8 cellular contexts compared by ENCODE assay signal in the genomic region with DNA sequence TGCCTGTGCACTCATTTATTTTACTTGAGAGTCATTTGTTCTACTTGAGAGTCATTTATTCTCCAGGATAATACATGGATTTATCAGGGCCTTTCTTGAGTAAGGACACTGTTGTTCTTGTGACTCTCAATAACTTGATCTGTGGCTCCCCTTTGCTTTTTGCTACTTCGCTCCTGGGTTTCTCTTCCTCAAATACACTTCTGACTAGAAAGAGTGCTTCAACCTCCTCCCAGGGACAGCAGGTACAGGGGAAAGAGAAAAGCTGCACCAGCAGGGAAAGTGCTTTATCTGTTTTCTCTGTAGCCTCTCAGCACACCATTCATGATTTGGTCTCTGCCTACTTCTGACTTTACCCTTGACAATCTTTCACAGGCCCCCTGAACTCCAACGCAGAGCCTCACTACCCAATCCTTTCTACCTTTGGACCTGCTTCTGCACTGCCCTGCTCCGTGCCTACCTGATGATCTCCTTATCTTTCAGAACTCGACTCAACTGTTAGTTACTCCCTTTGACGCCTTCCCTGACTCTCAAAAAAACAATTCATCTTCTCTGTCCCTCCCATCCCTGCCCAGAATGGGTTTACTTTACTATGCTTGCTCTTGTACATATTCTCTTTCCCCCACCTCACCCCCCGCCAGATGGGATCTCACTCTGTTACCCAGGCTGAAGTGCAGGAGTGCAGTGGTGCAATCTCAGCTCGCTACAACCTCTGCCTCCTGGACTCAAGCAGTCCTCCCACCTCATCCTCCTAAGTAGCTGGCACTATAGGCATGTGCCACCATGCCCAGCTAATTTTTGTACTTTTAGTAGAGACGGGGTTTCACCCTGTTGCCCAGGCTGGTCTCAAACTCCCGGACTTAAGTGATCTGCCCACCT. TPM values are rescaled to one million over a fixed set of nuclear protein-coding genes. Genes with fewer than 3 reads are reported as not detected.
DNase-seq lines count a peak whose midpoint lies in the region; ATAC-seq and TF ChIP-seq lines count a peak whose summit lies in the region.
"Had no signal": no experiment of that assay in that cellular context is flagged by ENCODE, and none has a peak within 500 bp of the region (broad histone marks: within the 10 kb centered on the region; RNA-seq: fewer than 3 reads in every experiment).

No MANE protein-coding gene starts in this region.

- H3K4me1 Mint-ChIP-seq in activated T-helper 17 cell treated with anti-CD3 and anti-CD28 coated beads, Interleukin-2, amount 50 U/mL, for 72 hours = peaks cover 9% of the 10 kb centered on the region
- peaks cover 7% of the 10 kb centered on the region for H3K4me1 Mint-ChIP-seq in osteocyte (ENCODE audit: unreplicated experiment)

- TF ChIP-seq CTCF in osteocyte (IDR thresholded peaks at IDR 0.05) = no peak

- H3K36me3 Mint-ChIP-seq in activated T-helper 17 cell treated with anti-CD3 and anti-CD28 coated beads, Interleukin-2, amount 50 U/mL, for 72 hours (ENCODE audit: low read depth) = no peaks in the 10 kb centered on the region
- no peaks in the 10 kb centered on the region for H3K36me3 Mint-ChIP-seq in osteocyte (ENCODE audit: unreplicated experiment)

- ATAC-seq in GM19035 (IDR thresholded peaks at IDR 0.05; ENCODE audit: unreplicated experiment) (peak; percentile 37), HG02884 (IDR thresholded peaks at IDR 0.05; ENCODE audit: unreplicated experiment) (peak; percentile 33)
- ATAC-seq in activated T-helper 17 cell treated with anti-CD3 and anti-CD28 coated beads, Interleukin-2, amount 50 U/mL, for 72 hours (replicated peaks) = no peak

- peaks cover 23% of the 10 kb centered on the region for H3K27me3 Mint-ChIP-seq in activated T-helper 17 cell treated with anti-CD3 and anti-CD28 coated beads, Interleukin-2, amount 50 U/mL, for 72 hours
- H3K27me3 Mint-ChIP-seq in osteocyte (ENCODE audit: unreplicated experiment) = peaks cover 69% of the 10 kb centered on the region

- H3K4me3 Mint-ChIP-seq in activated T-helper 17 cell treated with anti-CD3 and anti-CD28 coated beads, Interleukin-2, amount 50 U/mL, for 72 hours = peak overlapping the region; percentile 73
- H3K4me3 Mint-ChIP-seq in osteocyte (ENCODE audit: unreplicated experiment) = no peak overlapping the region

- DNase-seq in osteocyte (ENCODE audit: extremely low spot score, unreplicated experiment) = peak; percentile 63
- DNase-seq in activated gamma-delta T cell (lab: John Stamatoyannopoulos, UW) = no peak
- DNase-seq in C1 segment of cervical spinal cord (lab: John Stamatoyannopoulos, UW) = no peak
- no peak for DNase-seq in occipital lobe (lab: John Stamatoyannopoulos, UW)

- no peaks in the 10 kb centered on the region for H3K9me3 Mint-ChIP-seq in activated T-helper 17 cell treated with anti-CD3 and anti-CD28 coated beads, Interleukin-2, amount 50 U/mL, for 72 hours
- H3K9me3 Mint-ChIP-seq in osteocyte (ENCODE audit: unreplicated experiment) = no peaks in the 10 kb centered on the region

- H3K27ac Mint-ChIP-seq in activated T-helper 17 cell treated with anti-CD3 and anti-CD28 coated beads, Interleukin-2, amount 50 U/mL, for 72 hours = peak overlapping the region; percentile 79
- H3K27ac Mint-ChIP-seq in osteocyte (ENCODE audit: unreplicated experiment) = no peak overlapping the region

RNA-seq across cellular contexts. Expression of a gene that starts 15.6 kb away (rescaled TPM):
- total RNA-seq in activated T-helper 17 cell treated with anti-CD3 and anti-CD28 coated beads, Interleukin-2, amount 50 U/mL, for 72 hours = 1 to 10 TPM; 3.5 to 4.2 TPM
- total RNA-seq in osteocyte = 7.6 and 7.7 TPM in 2 replicates
- total RNA-seq in occipital lobe = 9.5 TPM

RNA-seq across cellular contexts. Expression of a gene that starts 22.6 kb away (rescaled TPM):
- total RNA-seq in activated T-helper 17 cell treated with anti-CD3 and anti-CD28 coated beads, Interleukin-2, amount 50 U/mL, for 72 hours = not detected
- not detected in 2 replicates for total RNA-seq in osteocyte
- 1.6 TPM for total RNA-seq in occipital lobe
- total RNA-seq: pulmonary artery endothelial cell had no signal

RNA-seq across cellular contexts. Expression of a gene that starts 34.0 kb away (rescaled TPM):
- under 1 TPM in 1 of 2 donors, not detected in 1; 0.13 TPM for total RNA-seq in activated T-helper 17 cell treated with anti-CD3 and anti-CD28 coated beads, Interleukin-2, amount 50 U/mL, for 72 hours
- total RNA-seq in osteocyte = not detected in 2 replicates
- 14.7 TPM for total RNA-seq in occipital lobe
- total RNA-seq: pulmonary artery endothelial cell had no signal

RNA-seq across cellular contexts. Expression of a gene that starts 51.1 kb away (rescaled TPM):
- total RNA-seq in activated T-helper 17 cell treated with anti-CD3 and anti-CD28 coated beads, Interleukin-2, amount 50 U/mL, for 72 hours = 10 to 100 TPM; 23.8 to 30.8 TPM
- 24.0 and 26.6 TPM in 2 replicates for total RNA-seq in osteocyte
- 49.8 TPM for total RNA-seq in occipital lobe

Comparison
In these comparisons a context has a peak if more than half of its experiments do, and no peak if none do; other contexts are left out.
1. RNA of a gene that starts 34.0 kb away (total RNA-seq): 14.7 TPM in occipital lobe (single experiment); 0.13 TPM in activated T-helper 17 cell treated with anti-CD3 and anti-CD28 coated beads, Interleukin-2, amount 50 U/mL, for 72 hours and not detected in osteocyte; every median in the first group is over 10 times any median in the second.